ENCODE assay signal across 14 cellular contexts in genomic region chr13:102771298-102772041, GRCh38. TPM values are rescaled to one million over a fixed set of nuclear protein-coding genes. Genes with fewer than 3 reads are reported as not detected.
A peak's percentile ranks its signal among the peaks of the same experiment; 100 is the strongest.
DNase-seq lines count a peak whose midpoint lies in the region; ATAC-seq, FAIRE-seq and TF ChIP-seq lines count a peak whose summit lies in the region.
"Had no signal": no experiment of that assay in that cellular context is flagged by ENCODE, and none has a peak within 500 bp of the region (broad histone marks: within the 10 kb centered on the region; RNA-seq: fewer than 3 reads in every experiment).

No MANE protein-coding gene starts in this region.

- no peaks in the 10 kb centered on the region for H3K27me3 ChIP-seq in GM12878 (replicated peaks in 1 of 2; ENCODE audit: control insufficient read depth in 2 of 2, insufficient read depth in 2 of 2, low read length in 1 of 2)
- H3K27me3 ChIP-seq in skeletal muscle satellite cell (ENCODE audit: control insufficient read depth, insufficient read depth, low read length) = no peaks in the 10 kb centered on the region
- H3K27me3 ChIP-seq: dorsolateral prefrontal cortex, heart right ventricle had no signal

- peaks cover 11% of the 10 kb centered on the region for H3K79me2 ChIP-seq in GM12878 (ENCODE audit: control insufficient read depth, insufficient read depth, low read length)

- POLR2A ChIA-PET in GM12878 (lab: Charles Lee) = interaction anchor here (0.6 to 1.0 kb wide), 4 partner anchors 11 to 180 kb away, joined by 3 to 4 read pairs (median 4); no protein-coding TSS in a partner anchor

- H3K9ac ChIP-seq in GM12878 (ENCODE audit: control insufficient read depth, insufficient read depth, low read length) (no peak overlapping the region), skeletal muscle satellite cell (ENCODE audit: low read depth, low read length) (no peak overlapping the region)

- RAD21 ChIA-PET in GM12878 (lab: Charles Lee; ENCODE audit: unreplicated experiment) = no interaction called here

- no peaks in the 10 kb centered on the region for H3K9me3 Mint-ChIP-seq in activated T-cell treated with anti-CD3 and anti-CD28 coated beads, Interleukin-2, amount 50 U/mL, for 4 hours
- H3K9me3 Mint-ChIP-seq: memory B cell had no signal

- CTCF ChIA-PET in GM12878 (lab: Yijun Ruan, JAX) = interaction anchor here (1.8 kb wide), 2 partner anchors 52 to 74 kb away, joined by 5 read pairs; partner anchors contain the start of gene ERCC5

- H3K9me3 ChIP-seq in GM12878 (replicated peaks; ENCODE audit: control insufficient read depth, insufficient read depth, low read length) (no peaks in the 10 kb centered on the region), skeletal muscle satellite cell (replicated peaks; ENCODE audit: low read length) (no peaks in the 10 kb centered on the region)
- H3K9me3 ChIP-seq: heart right ventricle had no signal

- TF ChIP-seq RAD21 in GM12878 (IDR thresholded peaks at IDR 0.05; ENCODE audit: insufficient read depth, low read depth, low read length) = no peak

- H3K27me3 Mint-ChIP-seq in activated T-cell treated with anti-CD3 and anti-CD28 coated beads, Interleukin-2, amount 50 U/mL, for 4 hours (ENCODE audit: low read depth) = no peaks in the 10 kb centered on the region
- H3K27me3 Mint-ChIP-seq: memory B cell had no signal

- peak overlapping the region; percentile 41; the same call in 1 of the 2 replicates for H3K4me3 ChIP-seq in GM12878
- no peak overlapping the region for H3K4me3 ChIP-seq in skeletal muscle satellite cell (ENCODE audit: low read length)

- DNase-seq in activated T-cell treated with anti-CD3 and anti-CD28 coated beads, Interleukin-2, amount 50 U/mL, for 4 hours = no peak
- DNase-seq in activated T-cell treated with anti-CD3 and anti-CD28 coated beads for 4 hours (no peak), NOMO-1 treated with DMSO at 0.1 percent for 48 hours (lab: John Stamatoyannopoulos, UW; ENCODE audit: unreplicated experiment) (peak; percentile 50), GM12878 (ENCODE audit: low read depth, low spot score) (no peak), posterior cingulate gyrus (no peak), NCI-H2227 treated with DMSO at 0.1 percent for 48 hours (lab: John Stamatoyannopoulos, UW) (no peak), NCI-H2081 treated with DMSO at 0.1 percent for 48 hours (lab: John Stamatoyannopoulos, UW) (no peak)
- DNase-seq: dorsolateral prefrontal cortex; heart right ventricle; NCI-H1694; NK-92 treated with Interleukin-12 subunit alpha and Interleukin-12 subunit beta, amount 100 ng/mL, for 24 hours had no signal

- H3K4me2 ChIP-seq in GM12878 (ENCODE audit: control insufficient read depth, insufficient read depth) (peak overlapping the region; percentile 5), skeletal muscle satellite cell (ENCODE audit: low read length) (peak overlapping the region; percentile 35)

- TF ChIP-seq EP300 in GM12878 (IDR thresholded peaks at IDR 0.05; ENCODE audit: borderline replicate concordance in 1 of 2, control insufficient read depth in 1 of 2, low read depth in 2 of 2, low read length in 2 of 2) = no peak

- TSS peak; percentile 52 for BruUV-seq in GM12878 (replicated peaks; lab: Mats Ljungman, UMichigan)

- SMC1A ChIA-PET in GM12878 (lab: Charles Lee; ENCODE audit: uncharacterized antibody, unreplicated experiment) = interaction anchor here (0.6 to 4.9 kb wide), 4 partner anchors 29 to 965 kb away, joined by 3 to 22 read pairs (median 3); partner anchors contain the start of genes BIVM and POGLUT2

- intact Hi-C loops in GM12878 (cut with micrococcal nuclease; ENCODE audit: unreplicated experiment) = loop anchor here (2.0 to 5.0 kb wide), 2 partner anchors 41 to 175 kb away; partner anchors contain the start of gene TPP2
- intact Hi-C loops in posterior cingulate gyrus (cut with DNase I) = loop anchor here (2.0 kb wide), 2 partner anchors 75 to 179 kb away; partner anchors contain the start of gene ERCC5

- WGBS in GM12878 (ENCODE audit: insufficient coverage, insufficient replicate concordance, low lambda C conversion rate, missing lambda C conversion rate) = 85% methylated on average over 6 of the region's 6 CpGs

- H3K4me1 ChIP-seq in GM12878 (ENCODE audit: control insufficient read depth, insufficient read depth, low read length) (peaks cover 11% of the 10 kb centered on the region), skeletal muscle satellite cell (ENCODE audit: control insufficient read depth, insufficient read depth, low read length) (peaks cover 21% of the 10 kb centered on the region)

- ATAC-seq in activated T-cell treated with anti-CD3 and anti-CD28 coated beads, Interleukin-2, amount 50 U/mL, for 4 hours = no peak
- ATAC-seq in GM12878 = no peak
- ATAC-seq: heart right ventricle had no signal

- H3K36me3 ChIP-seq in GM12878 (ENCODE audit: control insufficient read depth in 2 of 2, insufficient read depth in 2 of 2, low read length in 1 of 2) = no peaks in the 10 kb centered on the region
- peaks cover 5% of the 10 kb centered on the region for H3K36me3 ChIP-seq in skeletal muscle satellite cell (ENCODE audit: insufficient read depth, low read length)

- 0 out of 2 replicates have a peak overlapping the region, but pooled peaks have one; percentile 8 for H2AFZ ChIP-seq in GM12878 (ENCODE audit: control insufficient read depth, low read depth, low read length)

- no peaks in the 10 kb centered on the region for H4K20me1 ChIP-seq in GM12878 (ENCODE audit: control insufficient read depth, insufficient read depth)

- no peak overlapping the region for H3K27ac ChIP-seq in GM12878 (ENCODE audit: control insufficient read depth, insufficient read depth)
- H3K27ac ChIP-seq: dorsolateral prefrontal cortex, heart right ventricle, skin epidermis had no signal

- peak overlapping the region; percentile 9 for H3K4me3 Mint-ChIP-seq in activated T-cell treated with anti-CD3 and anti-CD28 coated beads, Interleukin-2, amount 50 U/mL, for 4 hours

- no peaks in the 10 kb centered on the region for H3K36me3 Mint-ChIP-seq in activated T-cell treated with anti-CD3 and anti-CD28 coated beads, Interleukin-2, amount 50 U/mL, for 4 hours (ENCODE audit: insufficient read depth)
- H3K36me3 Mint-ChIP-seq: memory B cell had no signal

- no peak for TF ChIP-seq POLR2A in GM12878 (IDR thresholded peaks at IDR 0.05; ENCODE audit: low read depth, low read length)

- in situ Hi-C loops in GM12878 (cut with MboI) = no loop called here

- FAIRE-seq in GM12878 (lab: Jason Lieb, UNC) = no peak

- TF ChIP-seq CTCF in GM12878 (IDR thresholded peaks at IDR 0.05 in 2 of 3, conservative IDR thresholded peaks at IDR 0.05 in 1 of 3; ENCODE audit: control insufficient read depth in 2 of 3, extremely low read depth in 1 of 3, insufficient read depth in 1 of 3, low read depth in 3 of 3, low read length in 3 of 3) = no peak

- peaks cover 38% of the 10 kb centered on the region for H3K4me1 Mint-ChIP-seq in activated T-cell treated with anti-CD3 and anti-CD28 coated beads, Interleukin-2, amount 50 U/mL, for 4 hours (ENCODE audit: low read depth)

RNA-seq across cellular contexts. Expression of gene TEX30, which starts 2.1 kb away (rescaled TPM):
- total RNA-seq in activated T-cell treated with anti-CD3 and anti-CD28 coated beads, Interleukin-2, amount 50 U/mL, for 4 hours = 10 to 100 TPM; 35.5 to 37.9 (median 35.7) TPM
- 6.1 and 7.4 TPM in 2 replicates for total RNA-seq in GM12878 (2013; cell fraction: nucleolus; rRNA removed)
- total RNA-seq in GM12878 (2014; rRNA removed) (21.4 and 25.0 TPM in 2 replicates), GM12878 (2014; rRNA removed; fragmentation: Illumina TruSeq; extraction: Trizol) (22.8 and 23.1 TPM in 2 replicates), GM12878 (2021) (17.3 and 19.7 TPM in 2 replicates)
- 9.0 TPM for polyA plus RNA-seq in GM12878 (2011; ENCODE audit: low read depth)
- polyA plus RNA-seq in GM12878 (2011; rRNA removed) (24.2 and 38.1 TPM in 2 replicates), GM12878 (2014; fragmentation: Illumina TruSeq; extraction: Trizol) (23.3 and 25.8 TPM in 2 replicates), GM12878 (2014; fragmentation: Nextera tagmentation; extraction: Ambion mirVana) (100 to 1,000 TPM in 1 of 2 experiments, 10 to 100 TPM in 1; 79.5 to 114 TPM), GM12878 (2014; rRNA removed) (21.1 and 25.8 TPM in 2 replicates), GM12878 (2016; fragmentation: Nextera tagmentation; extraction: Ambion mirVana) (10 to 100 TPM; 80.0 to 82.5 TPM)
- polyA plus RNA-seq in GM12878 (2011; cell fraction: cytosol; rRNA removed) = 9.2 and 9.4 TPM in 2 replicates
- 8.1 and 10.0 TPM in 2 replicates for polyA plus RNA-seq in GM12878 (2011; cell fraction: nucleus; rRNA removed)
- polyA plus RNA-seq in GM12878 (2012) = 10.8 and 14.3 TPM in 2 replicates
- polyA minus RNA-seq in GM12878 (2011; rRNA and poly(A)+ RNA removed) = 3.5 and 5.3 TPM in 2 replicates
- 1.1 and 2.7 TPM in 2 replicates for polyA minus RNA-seq in GM12878 (2011; cell fraction: cytosol; rRNA and poly(A)+ RNA removed)
- 1.9 and 3.5 TPM in 2 replicates for polyA minus RNA-seq in GM12878 (2011; cell fraction: nucleus; rRNA and poly(A)+ RNA removed)
- 24.9 and 26.1 TPM in 2 replicates for total RNA-seq in skeletal muscle satellite cell (2012; rRNA removed)

RNA-seq across cellular contexts. Expression of gene POGLUT2, which starts 27.3 kb away (rescaled TPM):
- total RNA-seq in activated T-cell treated with anti-CD3 and anti-CD28 coated beads, Interleukin-2, amount 50 U/mL, for 4 hours = 1 to 10 TPM; 3.2 to 5.7 (median 4.7) TPM
- total RNA-seq in GM12878 (2013; cell fraction: nucleolus; rRNA removed) = 11.3 and 13.9 TPM in 2 replicates
- total RNA-seq in GM12878 (2014; rRNA removed) (8.0 and 9.0 TPM in 2 replicates), GM12878 (2014; rRNA removed; fragmentation: Illumina TruSeq; extraction: Trizol) (7.1 and 7.7 TPM in 2 replicates), GM12878 (2021) (6.4 and 7.0 TPM in 2 replicates)
- 2.3 TPM for polyA plus RNA-seq in GM12878 (2011; ENCODE audit: low read depth)
- polyA plus RNA-seq in GM12878 (2011; rRNA removed) (8.7 and 12.2 TPM in 2 replicates), GM12878 (2014; fragmentation: Illumina TruSeq; extraction: Trizol) (6.3 and 13.5 TPM in 2 replicates), GM12878 (2014; fragmentation: Nextera tagmentation; extraction: Ambion mirVana) (1 to 10 TPM; 2.9 to 6.3 TPM), GM12878 (2014; rRNA removed) (6.1 and 9.7 TPM in 2 replicates), GM12878 (2016; fragmentation: Nextera tagmentation; extraction: Ambion mirVana) (10 to 100 TPM; 10.0 to 11.3 TPM)
- 5.4 and 5.5 TPM in 2 replicates for polyA plus RNA-seq in GM12878 (2011; cell fraction: cytosol; rRNA removed)
- 6.1 and 7.6 TPM in 2 replicates for polyA plus RNA-seq in GM12878 (2011; cell fraction: nucleus; rRNA removed)
- 3.5 and 4.0 TPM in 2 replicates for polyA plus RNA-seq in GM12878 (2012)
- polyA minus RNA-seq in GM12878 (2011; rRNA and poly(A)+ RNA removed) = 3.7 and 3.9 TPM in 2 replicates
- 2.8 and 3.1 TPM in 2 replicates for polyA minus RNA-seq in GM12878 (2011; cell fraction: cytosol; rRNA and poly(A)+ RNA removed)
- polyA minus RNA-seq in GM12878 (2011; cell fraction: nucleus; rRNA and poly(A)+ RNA removed) = 5.1 and 10.8 TPM in 2 replicates
- 15.2 and 16.2 TPM in 2 replicates for total RNA-seq in skeletal muscle satellite cell (2012; rRNA removed)

RNA-seq across cellular contexts. Expression of gene BIVM, which starts 27.4 kb away (rescaled TPM):
- total RNA-seq in activated T-cell treated with anti-CD3 and anti-CD28 coated beads, Interleukin-2, amount 50 U/mL, for 4 hours = 1 to 10 TPM; 6.2 to 8.9 (median 7.3) TPM
- 61.5 and 69.6 TPM in 2 replicates for total RNA-seq in GM12878 (2013; cell fraction: nucleolus; rRNA removed)
- total RNA-seq in GM12878 (2014; rRNA removed) = 15.5 and 17.4 TPM in 2 replicates
- 14.2 and 15.7 TPM in 2 replicates for total RNA-seq in GM12878 (2014; rRNA removed; fragmentation: Illumina TruSeq; extraction: Trizol)
- 12.7 and 14.6 TPM in 2 replicates for total RNA-seq in GM12878 (2021)
- polyA plus RNA-seq in GM12878 (2011; ENCODE audit: low read depth) = 5.5 TPM
- polyA plus RNA-seq in GM12878 (2011; rRNA removed) = 20.1 and 29.7 TPM in 2 replicates
- 6.3 and 6.8 TPM in 2 replicates for polyA plus RNA-seq in GM12878 (2011; cell fraction: cytosol; rRNA removed)
- polyA plus RNA-seq in GM12878 (2011; cell fraction: nucleus; rRNA removed) = 19.9 and 26.6 TPM in 2 replicates
- polyA plus RNA-seq in GM12878 (2012) = 9.7 and 9.8 TPM in 2 replicates
- 13.9 and 19.4 TPM in 2 replicates for polyA plus RNA-seq in GM12878 (2014; fragmentation: Illumina TruSeq; extraction: Trizol)
- 1 to 10 TPM; 3.4 to 5.4 TPM for polyA plus RNA-seq in GM12878 (2014; fragmentation: Nextera tagmentation; extraction: Ambion mirVana)
- 15.9 and 17.9 TPM in 2 replicates for polyA plus RNA-seq in GM12878 (2014; rRNA removed)
- 10 to 100 TPM; 13.3 to 13.9 TPM for polyA plus RNA-seq in GM12878 (2016; fragmentation: Nextera tagmentation; extraction: Ambion mirVana)
- polyA minus RNA-seq in GM12878 (2011; rRNA and poly(A)+ RNA removed) = 5.1 and 6.2 TPM in 2 replicates
- 2.1 and 5.3 TPM in 2 replicates for polyA minus RNA-seq in GM12878 (2011; cell fraction: cytosol; rRNA and poly(A)+ RNA removed)
- polyA minus RNA-seq in GM12878 (2011; cell fraction: nucleus; rRNA and poly(A)+ RNA removed) = 12.1 and 18.9 TPM in 2 replicates
- 25.8 and 27.4 TPM in 2 replicates for total RNA-seq in skeletal muscle satellite cell (2012; rRNA removed)
